ENCODE assay signal across 8 cellular contexts in the genomic region with DNA sequence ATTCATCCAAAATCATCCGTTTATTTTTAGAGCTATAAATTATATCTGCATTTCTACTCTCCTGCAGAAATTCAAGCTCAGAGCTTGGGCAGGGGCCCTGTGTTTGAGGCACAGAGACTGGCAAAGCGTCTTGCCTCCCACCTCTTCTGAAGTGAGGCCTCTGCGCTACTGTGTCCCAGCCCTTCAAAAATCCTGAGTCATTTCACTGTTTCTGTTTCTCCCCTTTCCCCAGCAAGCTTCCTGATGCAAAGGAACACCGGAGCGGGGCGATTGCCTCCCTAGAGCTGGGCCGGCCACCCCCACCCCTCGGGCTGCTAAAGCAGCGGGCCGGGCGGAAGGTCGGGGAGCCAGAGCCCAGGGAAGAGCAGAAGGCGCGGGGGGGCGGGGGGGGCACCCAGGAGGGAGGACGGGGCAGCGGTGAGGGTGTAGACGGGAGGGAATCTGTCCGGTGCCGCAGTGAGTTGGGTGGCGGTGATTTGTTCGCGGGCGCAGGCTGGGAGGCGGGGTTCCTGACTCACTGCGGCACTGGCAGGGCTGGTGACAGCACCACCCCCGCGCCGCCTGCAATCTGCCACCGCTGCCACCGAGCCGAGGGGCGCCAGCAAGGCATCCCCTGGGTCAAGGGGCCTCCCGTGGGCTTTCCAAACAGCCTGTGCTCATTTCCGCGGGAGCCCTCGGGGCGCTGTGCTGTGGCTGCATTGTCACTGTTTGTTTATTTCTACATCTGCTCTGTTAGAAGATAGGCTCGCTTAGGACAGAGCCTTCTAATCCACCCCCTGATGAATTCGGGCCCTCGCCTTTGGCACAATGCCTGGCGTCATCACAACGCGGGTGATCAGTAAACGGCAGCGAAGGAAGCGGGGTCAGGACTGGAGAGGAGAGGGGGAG. TPM values are rescaled to one million over a fixed set of nuclear protein-coding genes. Genes with fewer than 3 reads are reported as not detected.
DNase-seq lines count a peak whose midpoint lies in the region; ATAC-seq lines count a peak whose summit lies in the region.

No MANE protein-coding gene starts in this region.

- no peak overlapping the region for H3K27ac ChIP-seq in HUES6 (ENCODE audit: low read depth, low read length)

- DNase-seq in AG20443 (ENCODE audit: low spot score), result peak; percentile 65
- DNase-seq in SK-N-DZ (ENCODE audit: low spot score), result peak; percentile 28
- DNase-seq in cerebellar cortex (ENCODE audit: low spot score), result peak; percentile 78
- peak; percentile 71 for DNase-seq in left kidney (ENCODE audit: low read depth, low spot score)
- peak; percentile 18 to 49 for DNase-seq in stimulated activated CD4-positive, alpha-beta T cell treated with anti-CD3 and anti-CD28 coated beads, Interleukin-2, amount 100 ng/mL, for 24 hours

- ATAC-seq in GM18498 (IDR thresholded peaks at IDR 0.05; ENCODE audit: unreplicated experiment) (no peak), HG02588 (IDR thresholded peaks at IDR 0.05; ENCODE audit: unreplicated experiment) (no peak)

- H3K4me3 ChIP-seq in HUES6 (ENCODE audit: low read depth, low read length), result peak overlapping the region; percentile 73

- peak overlapping the region; percentile 48 for H3K9ac ChIP-seq in HUES6 (ENCODE audit: low read length)

- peaks cover 12% of the 10 kb centered on the region; the same call in 1 of the 2 replicates for H3K4me1 ChIP-seq in HUES6 (ENCODE audit: control insufficient read depth, insufficient read depth, low read length)

- H3K36me3 ChIP-seq in HUES6 (ENCODE audit: control insufficient read depth, insufficient read depth, low read length), result no peaks in the 10 kb centered on the region

- H3K27me3 ChIP-seq in HUES6 (ENCODE audit: control insufficient read depth, insufficient read depth, low read length), result peaks cover 23% of the 10 kb centered on the region

- H3K9me3 ChIP-seq in HUES6 (ENCODE audit: control insufficient read depth, insufficient read depth, low read depth, low read length), result no peaks in the 10 kb centered on the region

RNA-seq across cellular contexts. Expression of a gene that starts 46.5 kb away (rescaled TPM):
- 40.0 and 41.1 TPM in 2 replicates for polyA plus RNA-seq in SK-N-DZ (2014; cell fraction: cytosol; rRNA removed)
- 51.1 and 70.7 TPM in 2 replicates for polyA plus RNA-seq in SK-N-DZ (2014; cell fraction: nucleus; rRNA removed)

Comparison
In these comparisons a context has a peak if more than half of its experiments do, and no peak if none do; other contexts are left out.
1. DNase-seq: peak in every context shown above with its lines; median percentile 78 in cerebellar cortex; 71 in left kidney; 65 in AG20443; 34 in stimulated activated CD4-positive, alpha-beta T cell treated with anti-CD3 and anti-CD28 coated beads, Interleukin-2, amount 100 ng/mL, for 24 hours; 28 in SK-N-DZ.